8 cellular contexts compared by ENCODE assay signal in genomic region chr2:217610411-217610814, GRCh38.
A peak's percentile ranks its signal among the peaks of the same experiment; 100 is the strongest.
DNase-seq lines count a peak whose midpoint lies in the region; ATAC-seq and TF ChIP-seq lines count a peak whose summit lies in the region.

No MANE protein-coding gene starts in this region.

- in situ Hi-C loops in gastrocnemius medialis (cut with MboI; ENCODE audit: low sequenced_read_pairs in 4 of 4): no loop called here

- H3K36me3 ChIP-seq in gastrocnemius medialis: no peaks in the 10 kb centered on the region

- intact Hi-C loops in gastrocnemius medialis (cut with DNase I; ENCODE audit: low total_unique reads): no loop called here

- H3K4me3 ChIP-seq in gastrocnemius medialis: no peak overlapping the region

- TF ChIP-seq CTCF in gastrocnemius medialis (IDR thresholded peaks at IDR 0.05 in 4 of 5, conservative IDR thresholded peaks at IDR 0.05 in 1 of 5): no peak

- DNase-seq in NCI-H2029 (lab: John Stamatoyannopoulos, UW) (peak; percentile 93), activated T-helper 1 cell treated with Interleukin-2 at 50 U/mL for 16 hours (ENCODE audit: low read depth) (peak; percentile 10), SKM-1 (lab: John Stamatoyannopoulos, UW; ENCODE audit: unreplicated experiment) (no peak), RKO (ENCODE audit: low spot score) (no peak), gastrocnemius medialis (no peak)
- peak; percentile 7 to 54 (median 27) for DNase-seq in stimulated activated CD4-positive, alpha-beta T cell treated with anti-CD3 and anti-CD28 coated beads, Interleukin-1b, Interleukin-23, amount 100 ng/mL, for 24 hours (ENCODE audit: low read depth in 4 of 4, low spot score in 1 of 4)

- H3K9me3 ChIP-seq in gastrocnemius medialis: no peaks in the 10 kb centered on the region

- H3K4me1 ChIP-seq in gastrocnemius medialis: peaks cover 3 to 5% of the 10 kb centered on the region in 2 donors

- H3K27me3 ChIP-seq in gastrocnemius medialis: no peaks in the 10 kb centered on the region

- H3K27ac ChIP-seq in gastrocnemius medialis: no peak overlapping the region

- TF ChIP-seq POLR2A in GM18505 (IDR thresholded peaks at IDR 0.05; ENCODE audit: borderline replicate concordance, extremely low read depth, insufficient read depth, insufficient read length): no peak
- TF ChIP-seq POLR2A in gastrocnemius medialis (IDR thresholded peaks at IDR 0.05): no peak

- peak; percentile 58 for ATAC-seq in GM18505 (IDR thresholded peaks at IDR 0.05; ENCODE audit: unreplicated experiment)
- no peak for ATAC-seq in GM18519 (IDR thresholded peaks at IDR 0.05; ENCODE audit: low FRiP score, unreplicated experiment)
- ATAC-seq in gastrocnemius medialis: no peak

Comparison
In these comparisons a context has a peak if more than half of its experiments do, and no peak if none do; other contexts are left out.
1. DNase-seq: peak in NCI-H2029 (single experiment), activated T-helper 1 cell treated with Interleukin-2 at 50 U/mL for 16 hours (single experiment) and stimulated activated CD4-positive, alpha-beta T cell treated with anti-CD3 and anti-CD28 coated beads, Interleukin-1b, Interleukin-23, amount 100 ng/mL, for 24 hours (4 of 4); none in SKM-1 (single experiment), RKO (single experiment) and gastrocnemius medialis (0 of 2).